8 cellular contexts compared by ENCODE assay signal in the genomic region with DNA sequence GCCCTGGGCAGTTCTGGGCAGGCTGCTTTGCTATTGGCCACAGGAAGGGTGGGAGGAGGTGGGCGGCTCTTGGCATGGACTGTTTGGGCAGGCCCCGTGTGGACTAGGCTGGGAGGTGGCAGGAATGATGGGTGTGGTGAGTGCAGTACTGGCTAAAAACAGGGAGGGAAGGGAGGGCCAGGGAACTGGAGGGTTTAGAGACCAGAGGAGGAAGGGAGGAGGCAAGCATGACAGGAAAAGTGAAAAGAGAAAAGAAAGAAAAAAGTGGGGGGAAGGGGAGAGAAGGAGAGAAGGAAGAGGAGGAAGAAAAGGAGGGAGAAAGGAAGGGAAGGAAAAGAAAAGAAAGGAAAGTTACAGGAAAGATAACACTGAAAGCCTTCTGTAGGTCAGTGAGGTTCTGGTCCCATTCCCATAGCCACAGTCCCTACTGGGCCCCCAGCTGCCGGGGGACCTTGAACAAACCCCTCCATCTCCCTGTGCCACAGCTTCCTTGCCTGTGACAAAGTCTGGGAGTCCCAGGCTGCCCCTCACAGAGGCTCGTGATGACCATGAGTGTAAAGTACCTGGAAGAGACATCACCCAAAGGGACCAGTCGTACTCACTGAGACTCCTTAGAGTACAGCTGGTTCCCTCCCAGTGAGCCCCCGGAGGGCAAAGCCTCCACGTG. TPM values are rescaled to one million over a fixed set of nuclear protein-coding genes. Genes with fewer than 3 reads are reported as not detected.
DNase-seq lines count a peak whose midpoint lies in the region; ATAC-seq and TF ChIP-seq lines count a peak whose summit lies in the region.

No MANE protein-coding gene starts in this region.

- TF ChIP-seq POLR2A in uterus (IDR thresholded peaks at IDR 0.05): no peak

- H3K27me3 Mint-ChIP-seq in activated T-cell treated with anti-CD3 and anti-CD28 coated beads, Interleukin-2, amount 50 U/mL, for 4 hours (ENCODE audit: low read depth): peaks cover 45% of the 10 kb centered on the region
- peaks cover 49% of the 10 kb centered on the region for H3K27me3 Mint-ChIP-seq in T-helper 2 cell treated with Interferon-gamma antibody and Interleukin-4, amounts not matched to agents 5 μg/mL and 100 μg/mL, for 36 hours (ENCODE audit: low read depth)

- H3K4me1 ChIP-seq in uterus: peaks cover 0 to 18% of the 10 kb centered on the region in 2 donors

- H3K4me3 Mint-ChIP-seq in activated T-cell treated with anti-CD3 and anti-CD28 coated beads, Interleukin-2, amount 50 U/mL, for 4 hours: peak overlapping the region; percentile 67
- no peak overlapping the region for H3K4me3 Mint-ChIP-seq in T-helper 2 cell treated with Interferon-gamma antibody and Interleukin-4, amounts not matched to agents 5 μg/mL and 100 μg/mL, for 36 hours

- no peak for TF ChIP-seq CTCF in uterus (IDR thresholded peaks at IDR 0.05)

- H3K9me3 ChIP-seq in uterus: no peaks in the 10 kb centered on the region

- H3K27ac Mint-ChIP-seq in T-helper 2 cell treated with Interferon-gamma antibody and Interleukin-4, amounts not matched to agents 5 μg/mL and 100 μg/mL, for 36 hours: no peak overlapping the region

- peaks cover 16% of the 10 kb centered on the region for H3K4me1 Mint-ChIP-seq in activated T-cell treated with anti-CD3 and anti-CD28 coated beads, Interleukin-2, amount 50 U/mL, for 4 hours (ENCODE audit: low read depth)
- peaks cover 7% of the 10 kb centered on the region for H3K4me1 Mint-ChIP-seq in T-helper 2 cell treated with Interferon-gamma antibody and Interleukin-4, amounts not matched to agents 5 μg/mL and 100 μg/mL, for 36 hours (ENCODE audit: low read depth)

- H3K36me3 ChIP-seq in uterus: no peaks in the 10 kb centered on the region

- H3K4me3 ChIP-seq in uterus: no peak overlapping the region

- intact Hi-C loops in uterus (cut with DNase I; ENCODE audit: low total_unique reads): no loop called here

- peak overlapping the region; percentile 79 to 84 for H3K27ac ChIP-seq in uterus

- H3K27me3 ChIP-seq in uterus: no peaks in the 10 kb centered on the region

- no peaks in the 10 kb centered on the region for H3K9me3 Mint-ChIP-seq in activated T-cell treated with anti-CD3 and anti-CD28 coated beads, Interleukin-2, amount 50 U/mL, for 4 hours
- H3K9me3 Mint-ChIP-seq in T-helper 2 cell treated with Interferon-gamma antibody and Interleukin-4, amounts not matched to agents 5 μg/mL and 100 μg/mL, for 36 hours: no peaks in the 10 kb centered on the region

- DNase-seq in activated T-cell treated with anti-CD3 and anti-CD28 coated beads, Interleukin-2, amount 50 U/mL, for 4 hours: no peak
- no peak for DNase-seq in activated T-cell treated with anti-CD3 and anti-CD28 coated beads, Interleukin-2, amount 50 U/mL, for 1 hour
- peak; percentile 47 for DNase-seq in amniotic epithelial cell (ENCODE audit: low read depth)
- DNase-seq in left kidney (ENCODE audit: low read depth, low spot score): peak; percentile 26
- DNase-seq in uterus: peak; percentile 51 to 63
- DNase-seq in T-helper 2 cell treated with Interferon-gamma antibody and Interleukin-4, amounts not matched to agents 5 μg/mL and 100 μg/mL, for 36 hours (ENCODE audit: low spot score): no peak
- DNase-seq in activated CD4-positive, CD25-positive, alpha-beta regulatory T cell treated with anti-CD3 and anti-CD28 coated beads, Interleukin-2, amount 50 U/mL, for 72 hours: no peak

- no peaks in the 10 kb centered on the region for H3K36me3 Mint-ChIP-seq in activated T-cell treated with anti-CD3 and anti-CD28 coated beads, Interleukin-2, amount 50 U/mL, for 4 hours (ENCODE audit: insufficient read depth)
- no peaks in the 10 kb centered on the region for H3K36me3 Mint-ChIP-seq in T-helper 2 cell treated with Interferon-gamma antibody and Interleukin-4, amounts not matched to agents 5 μg/mL and 100 μg/mL, for 36 hours (ENCODE audit: low read depth)

- ATAC-seq in activated T-cell treated with anti-CD3 and anti-CD28 coated beads, Interleukin-2, amount 50 U/mL, for 4 hours: no peak
- ATAC-seq in GM19023 (IDR thresholded peaks at IDR 0.05; ENCODE audit: unreplicated experiment): no peak

RNA-seq across cellular contexts. Expression of a gene that starts 1.1 kb away (rescaled TPM):
- under 1 TPM; 0.38 to 0.61 (median 0.43) TPM for total RNA-seq in activated T-cell treated with anti-CD3 and anti-CD28 coated beads, Interleukin-2, amount 50 U/mL, for 4 hours
- total RNA-seq in uterus: 10 to 100 TPM; 10.5 to 60.1 (median 16.0) TPM

Comparison
In these comparisons a context has a peak if more than half of its experiments do, and no peak if none do; other contexts are left out.
1. DNase-seq: peak in amniotic epithelial cell (single experiment), left kidney (single experiment) and uterus (2 of 2); none in activated T-cell treated with anti-CD3 and anti-CD28 coated beads, Interleukin-2, amount 50 U/mL, for 4 hours (single experiment), activated T-cell treated with anti-CD3 and anti-CD28 coated beads, Interleukin-2, amount 50 U/mL, for 1 hour (single experiment), T-helper 2 cell treated with Interferon-gamma antibody and Interleukin-4, amounts not matched to agents 5 μg/mL and 100 μg/mL, for 36 hours (single experiment) and activated CD4-positive, CD25-positive, alpha-beta regulatory T cell treated with anti-CD3 and anti-CD28 coated beads, Interleukin-2, amount 50 U/mL, for 72 hours (single experiment).
2. RNA of a gene that starts 1.1 kb away (total RNA-seq): 10.5 to 60.1 TPM in uterus; 0.38 to 0.61 TPM in activated T-cell treated with anti-CD3 and anti-CD28 coated beads, Interleukin-2, amount 50 U/mL, for 4 hours; every median in the first group is over 4 times any median in the second.